In genomic region chr17:43723697-43724359, GRCh38 we compare ENCODE assay signal across 13 cellular contexts. TPM values are rescaled to one million over a fixed set of nuclear protein-coding genes. Genes with fewer than 3 reads are reported as not detected.
DNase-seq lines count a peak whose midpoint lies in the region; ATAC-seq and TF ChIP-seq lines count a peak whose summit lies in the region.
"Had no signal": no experiment of that assay in that cellular context is flagged by ENCODE, and none has a peak within 500 bp of the region (broad histone marks: within the 10 kb centered on the region; RNA-seq: fewer than 3 reads in every experiment).

No MANE protein-coding gene starts in this region.

- H2AFZ ChIP-seq in fibroblast of lung (ENCODE audit: low read length) (no peak overlapping the region), smooth muscle cell (ENCODE audit: low read depth) (no peak overlapping the region)

- no peak overlapping the region for H3K4me3 Mint-ChIP-seq in activated CD8-positive, alpha-beta T cell treated with anti-CD3 and anti-CD28 coated beads for 36 hours
- H3K4me3 Mint-ChIP-seq: T-helper 1 cell treated with Interleukin-12 subunit alpha and Interleukin-12 subunit beta and Interleukin-4 antibody, amounts not matched to agents 30 μg/mL and 1 μg/mL, for 36 hours had no signal

- H3K27ac ChIP-seq in SJCRH30 (no peak overlapping the region), fibroblast of lung (ENCODE audit: insufficient read depth, low read length) (no peak overlapping the region), smooth muscle cell (ENCODE audit: low read depth) (peak overlapping the region; percentile 50)
- H3K27ac ChIP-seq: heart right ventricle, KMS-11 had no signal

- peaks cover 6% of the 10 kb centered on the region; the same call in 1 of the 2 replicates for H3K27me3 ChIP-seq in SJCRH30
- H3K27me3 ChIP-seq in fibroblast of lung (ENCODE audit: control insufficient read depth, insufficient read depth, low read length): no peaks in the 10 kb centered on the region
- H3K27me3 ChIP-seq in smooth muscle cell (ENCODE audit: low read depth): no peaks in the 10 kb centered on the region
- H3K27me3 ChIP-seq: heart right ventricle had no signal

- H3K4me2 ChIP-seq in fibroblast of lung (ENCODE audit: extremely low read depth, insufficient read depth, low read length) (no peak overlapping the region), smooth muscle cell (peak overlapping the region; percentile 11)
- H3K4me2 ChIP-seq: KMS-11 had no signal

- H3K36me3 Mint-ChIP-seq in activated CD8-positive, alpha-beta T cell treated with anti-CD3 and anti-CD28 coated beads for 36 hours (ENCODE audit: low read depth): no peaks in the 10 kb centered on the region

- no peaks in the 10 kb centered on the region for H3K36me3 ChIP-seq in SJCRH30
- no peaks in the 10 kb centered on the region for H3K36me3 ChIP-seq in fibroblast of lung (ENCODE audit: control insufficient read depth, insufficient read depth, low read length)
- no peaks in the 10 kb centered on the region for H3K36me3 ChIP-seq in smooth muscle cell (ENCODE audit: low read depth)
- H3K36me3 ChIP-seq: heart right ventricle had no signal

- POLR2A ChIA-PET in activated CD8-positive, alpha-beta T cell treated with anti-CD3 and anti-CD28 coated beads for 36 hours (lab: Charles Lee): interaction anchor here (0.7 kb wide), 1 partner anchor 810 kb away, joined by 3 read pairs; no protein-coding TSS in a partner anchor

- no peak for ATAC-seq in HG02759 (IDR thresholded peaks at IDR 0.05; ENCODE audit: unreplicated experiment)
- ATAC-seq in activated CD8-positive, alpha-beta T cell treated with anti-CD3 and anti-CD28 coated beads for 36 hours: no peak
- ATAC-seq: naive thymus-derived CD4-positive, alpha-beta T cell had no signal

- H4K20me1 ChIP-seq in fibroblast of lung (ENCODE audit: control insufficient read depth, extremely low read depth, insufficient read depth, low read length): no peaks in the 10 kb centered on the region
- no peaks in the 10 kb centered on the region for H4K20me1 ChIP-seq in smooth muscle cell (ENCODE audit: low read depth)

- intact Hi-C loops in activated CD8-positive, alpha-beta T cell treated with anti-CD3 and anti-CD28 coated beads for 36 hours (cut with micrococcal nuclease): no loop called here

- TF ChIP-seq CTCF in fibroblast of lung (conservative IDR thresholded peaks at IDR 0.05 in 1 of 2, IDR thresholded peaks at IDR 0.05 in 1 of 2; ENCODE audit: low read depth in 1 of 2, low read length in 2 of 2) (no peak), smooth muscle cell (IDR thresholded peaks at IDR 0.05; ENCODE audit: borderline replicate concordance, insufficient read depth, poor library complexity, severe bottlenecking) (no peak)
- TF ChIP-seq CTCF in activated CD8-positive, alpha-beta T cell treated with anti-CD3 and anti-CD28 coated beads for 36 hours (IDR thresholded peaks at IDR 0.05): no peak

- no peak overlapping the region for H3K9ac ChIP-seq in fibroblast of lung (ENCODE audit: insufficient read depth, low read length)
- no peak overlapping the region for H3K9ac ChIP-seq in smooth muscle cell (ENCODE audit: low read depth)
- H3K9ac ChIP-seq: KMS-11 had no signal

- H3K27me3 Mint-ChIP-seq in activated CD8-positive, alpha-beta T cell treated with anti-CD3 and anti-CD28 coated beads for 36 hours: peaks cover 1% of the 10 kb centered on the region

- H3K27ac Mint-ChIP-seq in activated CD8-positive, alpha-beta T cell treated with anti-CD3 and anti-CD28 coated beads for 36 hours: no peak overlapping the region
- H3K27ac Mint-ChIP-seq: T-helper 1 cell treated with Interleukin-12 subunit alpha and Interleukin-12 subunit beta and Interleukin-4 antibody, amounts not matched to agents 30 μg/mL and 1 μg/mL, for 36 hours had no signal

- H3K9me3 ChIP-seq in SJCRH30 (replicated peaks) (no peaks in the 10 kb centered on the region), fibroblast of lung (ENCODE audit: control insufficient read depth, insufficient read depth, low read depth, low read length) (no peaks in the 10 kb centered on the region), smooth muscle cell (replicated peaks; ENCODE audit: low read depth) (no peaks in the 10 kb centered on the region)
- H3K9me3 ChIP-seq: heart right ventricle had no signal

- peaks cover 15% of the 10 kb centered on the region for H3K4me1 Mint-ChIP-seq in activated CD8-positive, alpha-beta T cell treated with anti-CD3 and anti-CD28 coated beads for 36 hours (ENCODE audit: low read depth)

- no peaks in the 10 kb centered on the region for H3K79me2 ChIP-seq in fibroblast of lung (ENCODE audit: control insufficient read depth, insufficient read depth, low read length)
- H3K79me2 ChIP-seq in smooth muscle cell (ENCODE audit: low read depth): no peaks in the 10 kb centered on the region

- DNase-seq in HCEC 1CT: peak; percentile 73
- peak; percentile 49 to 56 for DNase-seq in SJCRH30
- peak; percentile 31 to 62 for DNase-seq in fibroblast of lung (ENCODE audit: low read depth in 2 of 2)
- no peak for DNase-seq in smooth muscle cell (lab: John Stamatoyannopoulos, UW; ENCODE audit: unreplicated experiment)
- no peak for DNase-seq in NOMO-1 treated with DMSO at 0.1 percent for 48 hours (lab: John Stamatoyannopoulos, UW; ENCODE audit: unreplicated experiment)
- DNase-seq in activated CD8-positive, alpha-beta T cell treated with anti-CD3 and anti-CD28 coated beads for 36 hours: no peak
- no peak for DNase-seq in NK-92 treated with Interleukin-12 subunit alpha and Interleukin-12 subunit beta, amount 100 ng/mL, for 24 hours (lab: John Stamatoyannopoulos, UW)
- DNase-seq: activated CD8-positive, alpha-beta memory T cell treated with anti-CD3 and anti-CD28 coated beads, Interleukin-2, amount 50 U/mL, for 4 hours; naive thymus-derived CD4-positive, alpha-beta T cell had no signal

- WGBS in smooth muscle cell (ENCODE audit: low lambda C conversion rate): 39% methylated on average over 6 of the region's 6 CpGs

- H3F3A ChIP-seq in smooth muscle cell (ENCODE audit: low read depth): peaks cover 26% of the 10 kb centered on the region

- 0 out of 2 replicates have a peak, but pooled peaks cover 6% of the 10 kb centered on the region for H3K4me1 ChIP-seq in SJCRH30
- peaks cover 6% of the 10 kb centered on the region for H3K4me1 ChIP-seq in fibroblast of lung (ENCODE audit: control insufficient read depth, extremely low read depth, insufficient read depth, low read length)
- H3K4me1 ChIP-seq in smooth muscle cell (ENCODE audit: low read depth): peaks cover 13% of the 10 kb centered on the region

- no peak overlapping the region for H3K4me3 ChIP-seq in SJCRH30
- no peak overlapping the region for H3K4me3 ChIP-seq in fibroblast of lung (replicated peaks in 1 of 4; ENCODE audit: control extremely low read depth in 1 of 4, insufficient read depth in 1 of 4, low read depth in 3 of 4, low read length in 4 of 4)
- no peak overlapping the region for H3K4me3 ChIP-seq in smooth muscle cell
- H3K4me3 ChIP-seq: heart right ventricle had no signal

- CTCF ChIA-PET in activated CD8-positive, alpha-beta T cell treated with anti-CD3 and anti-CD28 coated beads for 36 hours (lab: Charles Lee): interaction anchor here (0.8 to 4.3 kb wide), 5 partner anchors 10 to 50 kb away, joined by 3 to 19 read pairs (median 3); no protein-coding TSS in a partner anchor

- H3K9me3 Mint-ChIP-seq in activated CD8-positive, alpha-beta T cell treated with anti-CD3 and anti-CD28 coated beads for 36 hours: no peaks in the 10 kb centered on the region
- H3K9me3 Mint-ChIP-seq: T-helper 1 cell treated with Interleukin-12 subunit alpha and Interleukin-12 subunit beta and Interleukin-4 antibody, amounts not matched to agents 30 μg/mL and 1 μg/mL, for 36 hours had no signal

RNA-seq across cellular contexts. Expression of gene SOST, which starts 34.8 kb away (rescaled TPM):
- total RNA-seq in SJCRH30 (2014; rRNA removed; shearing (Covaris generic)): not detected in 2 replicates
- total RNA-seq in fibroblast of lung (not detected in 2 replicates), smooth muscle cell (not detected in 2 replicates)
- polyA plus RNA-seq in fibroblast of lung (not detected in 2 replicates), smooth muscle cell (not detected in 2 replicates)
- not detected in 2 replicates for polyA plus RNA-seq in fibroblast of lung (2012)
- not detected in 2 replicates for polyA minus RNA-seq in fibroblast of lung (ENCODE audit: low replicate concordance)
- total RNA-seq in activated CD8-positive, alpha-beta T cell treated with anti-CD3 and anti-CD28 coated beads for 36 hours: not detected
- total RNA-seq: naive thymus-derived CD4-positive, alpha-beta T cell had no signal
- polyA plus RNA-seq: naive thymus-derived CD4-positive, alpha-beta T cell had no signal

RNA-seq across cellular contexts. Expression of gene DUSP3, which starts 54.9 kb away (rescaled TPM):
- 33.9 and 35.5 TPM in 2 replicates for total RNA-seq in SJCRH30 (2014; rRNA removed; shearing (Covaris generic))
- total RNA-seq in fibroblast of lung (43.4 and 51.2 TPM in 2 replicates), smooth muscle cell (33.2 and 34.4 TPM in 2 replicates)
- polyA plus RNA-seq in fibroblast of lung (54.0 and 55.9 TPM in 2 replicates), smooth muscle cell (25.6 and 35.9 TPM in 2 replicates)
- polyA plus RNA-seq in fibroblast of lung (2012): 47.7 and 51.2 TPM in 2 replicates
- polyA minus RNA-seq in fibroblast of lung (ENCODE audit: low replicate concordance): 65.6 and 77.9 TPM in 2 replicates
- total RNA-seq in activated CD8-positive, alpha-beta T cell treated with anti-CD3 and anti-CD28 coated beads for 36 hours: 10 to 100 TPM; 24.7 to 26.3 TPM

RNA-seq across cellular contexts. Expression of gene CFAP97D1, which starts 56.4 kb away (rescaled TPM):
- total RNA-seq in SJCRH30 (2014; rRNA removed; shearing (Covaris generic)): not detected in 2 replicates
- under 0.01 TPM in 1 of 2 replicates, not detected in the other for total RNA-seq in fibroblast of lung
- 0.02 and 0.03 TPM in 2 replicates for polyA plus RNA-seq in fibroblast of lung
- 0.09 TPM in 1 of 2 replicates, not detected in the other for polyA plus RNA-seq in fibroblast of lung (2012)
- 0.33 TPM in 1 of 2 replicates, not detected in the other for polyA minus RNA-seq in fibroblast of lung (ENCODE audit: low replicate concordance)
- total RNA-seq in smooth muscle cell: 0.09 TPM in 2 replicates
- not detected in 2 replicates for polyA plus RNA-seq in smooth muscle cell
- total RNA-seq in activated CD8-positive, alpha-beta T cell treated with anti-CD3 and anti-CD28 coated beads for 36 hours: under 1 TPM in 1 of 2 experiments, not detected in 1; 0.07 TPM
- total RNA-seq: naive thymus-derived CD4-positive, alpha-beta T cell had no signal
- polyA plus RNA-seq: heart right ventricle; naive thymus-derived CD4-positive, alpha-beta T cell had no signal

Comparison
In these comparisons a context has a peak if more than half of its experiments do, and no peak if none do; other contexts are left out.
1. DNase-seq: peak in HCEC 1CT (single experiment), SJCRH30 (2 of 2) and fibroblast of lung (2 of 2); none in smooth muscle cell (single experiment), NOMO-1 treated with DMSO at 0.1 percent for 48 hours (single experiment), activated CD8-positive, alpha-beta T cell treated with anti-CD3 and anti-CD28 coated beads for 36 hours (single experiment) and NK-92 treated with Interleukin-12 subunit alpha and Interleukin-12 subunit beta, amount 100 ng/mL, for 24 hours (single experiment).